ENCODE assay signal across 8 cellular contexts in genomic region chr15:101641134-101641764, GRCh38. TPM values are rescaled to one million over a fixed set of nuclear protein-coding genes. Genes with fewer than 3 reads are reported as not detected.
DNase-seq lines count a peak whose midpoint lies in the region; ATAC-seq and TF ChIP-seq lines count a peak whose summit lies in the region.

No MANE protein-coding gene starts in this region.

- peaks cover 9 to 26% of the 10 kb centered on the region in 2 donors for H3K36me3 Mint-ChIP-seq in activated naive CD4-positive, alpha-beta T cell treated with anti-CD3 and anti-CD28 coated beads, Interleukin-2, amount 50 U/mL, for 72 hours

- H3K27ac Mint-ChIP-seq in activated naive CD4-positive, alpha-beta T cell treated with anti-CD3 and anti-CD28 coated beads, Interleukin-2, amount 50 U/mL, for 72 hours, result peak overlapping the region; percentile 69 to 86

- no peaks in the 10 kb centered on the region for H3K9me3 Mint-ChIP-seq in activated naive CD4-positive, alpha-beta T cell treated with anti-CD3 and anti-CD28 coated beads, Interleukin-2, amount 50 U/mL, for 72 hours

- peaks cover 8% of the 10 kb centered on the region for H3K4me1 ChIP-seq in upper lobe of right lung

- no peaks in the 10 kb centered on the region for H3K9me3 ChIP-seq in upper lobe of right lung

- no peak for TF ChIP-seq EP300 in Ishikawa (IDR thresholded peaks at IDR 0.05; ENCODE audit: borderline replicate concordance)

- H3K27ac ChIP-seq in upper lobe of right lung, result peak overlapping the region; percentile 30

- H3K36me3 ChIP-seq in upper lobe of right lung, result peaks cover 68% of the 10 kb centered on the region

- peak; percentile 90 for TF ChIP-seq RAD21 in Ishikawa (IDR thresholded peaks at IDR 0.05; ENCODE audit: low read depth)

- ATAC-seq in GM18870 (IDR thresholded peaks at IDR 0.05; ENCODE audit: unreplicated experiment) (peak; percentile 56), upper lobe of right lung (peak; percentile 89)
- ATAC-seq in activated naive CD4-positive, alpha-beta T cell treated with anti-CD3 and anti-CD28 coated beads, Interleukin-2, amount 50 U/mL, for 72 hours, result peak in 1 of 2 donors; percentile 61

- no peak overlapping the region for H3K4me3 ChIP-seq in upper lobe of right lung

- peak; percentile 34 for DNase-seq in AG09319 (ENCODE audit: extremely low read depth, low read depth)
- peak; percentile 55 for DNase-seq in SKM-1 (lab: John Stamatoyannopoulos, UW; ENCODE audit: unreplicated experiment)
- peak in 1 of 2 donors; percentile 76 for DNase-seq in activated naive CD4-positive, alpha-beta T cell treated with anti-CD3 and anti-CD28 coated beads, Interleukin-2, amount 50 U/mL, for 72 hours (ENCODE audit: low spot score in 2 of 2)
- peak; percentile 68 for DNase-seq in glomerular visceral epithelial cell (ENCODE audit: extremely low spot score)
- peak; percentile 95 for DNase-seq in pons (ENCODE audit: low spot score)
- DNase-seq in upper lobe of right lung, result no peak

- TF ChIP-seq CTCF in AG09319 (IDR thresholded peaks at IDR 0.05; ENCODE audit: low read depth, low read length), result peak; percentile 88
- TF ChIP-seq CTCF in upper lobe of right lung (IDR thresholded peaks at IDR 0.05), result peak; percentile 97

- no peaks in the 10 kb centered on the region for H3K27me3 ChIP-seq in upper lobe of right lung

- intact Hi-C loops in upper lobe of right lung (cut with DNase I), result loop anchor here (10.0 kb wide), 1 partner anchor 336 kb away; no protein-coding TSS in a partner anchor

TF ChIP-seq in Ishikawa, 13 proteins besides CTCF, POLR2A, EP300 and RAD21:
- no peak for TF ChIP-seq REST (IDR thresholded peaks at IDR 0.05; ENCODE audit: low read depth)
- TF ChIP-seq YY1 (IDR thresholded peaks at IDR 0.05; ENCODE audit: low read depth), result no peak
- no peak for TF ChIP-seq MAX (IDR thresholded peaks at IDR 0.05)

RNA-seq across cellular contexts. Expression of gene TM2D3, which starts 10.9 kb away (rescaled TPM):
- total RNA-seq in activated naive CD4-positive, alpha-beta T cell treated with anti-CD3 and anti-CD28 coated beads, Interleukin-2, amount 50 U/mL, for 72 hours, result 10 to 100 TPM; 33.5 to 56.7 TPM
- 47.4 TPM for total RNA-seq in upper lobe of right lung
